ENCODE assay signal across 25 cellular contexts in genomic region chr6:89120371-89120770, GRCh38. TPM values are rescaled to one million over a fixed set of nuclear protein-coding genes. Genes with fewer than 3 reads are reported as not detected.
DNase-seq lines count a peak whose midpoint lies in the region; ATAC-seq, FAIRE-seq and TF ChIP-seq lines count a peak whose summit lies in the region.
"Had no signal": no experiment of that assay in that cellular context is flagged by ENCODE, and none has a peak within 500 bp of the region (broad histone marks: within the 10 kb centered on the region; RNA-seq: fewer than 3 reads in every experiment).

No MANE protein-coding gene starts in this region.

- TF ChIP-seq CTCF in fibroblast of the aortic adventitia (IDR thresholded peaks at IDR 0.05; ENCODE audit: insufficient read depth, low read length) = no peak
- no peak for TF ChIP-seq CTCF in CD4-positive, alpha-beta T cell (IDR thresholded peaks at IDR 0.05)

- H3K27ac ChIP-seq in CD4-positive, alpha-beta T cell (ENCODE audit: low read depth, low read length) = no peak overlapping the region
- H3K27ac ChIP-seq: heart right ventricle, right lobe of liver, suprapubic skin, vagina had no signal

- POLR2A ChIA-PET in CD4-positive, alpha-beta T cell (lab: Charles Lee) = no interaction called here

- CTCF ChIA-PET in CD4-positive, alpha-beta T cell (lab: Charles Lee) = no interaction called here

- peaks cover 7% of the 10 kb centered on the region for H3K36me3 Mint-ChIP-seq in CD4-positive, alpha-beta T cell (ENCODE audit: low read depth)
- H3K36me3 Mint-ChIP-seq: activated naive CD4-positive, alpha-beta T cell treated with anti-CD3 and anti-CD28 coated beads, Interleukin-2, amount 50 U/mL, for 72 hours; CD4-positive, alpha-beta memory T cell had no signal

- no peaks in the 10 kb centered on the region for H3K9me3 ChIP-seq in CD4-positive, alpha-beta T cell (ENCODE audit: control insufficient read depth, low read length)
- H3K9me3 ChIP-seq: body of pancreas, heart right ventricle, right lobe of liver, suprapubic skin, vagina had no signal

- H3K4me1 Mint-ChIP-seq in CD4-positive, alpha-beta T cell (ENCODE audit: low read depth) = peaks cover 8% of the 10 kb centered on the region

- H3K27me3 ChIP-seq in CD4-positive, alpha-beta T cell (ENCODE audit: control insufficient read depth, insufficient read depth, low read length) = peaks cover 4% of the 10 kb centered on the region
- H3K27me3 ChIP-seq: body of pancreas, heart right ventricle, right lobe of liver, suprapubic skin, vagina had no signal

- TF ChIP-seq POLR2A in GM12891 (IDR thresholded peaks at IDR 0.05; ENCODE audit: low read depth, low read length) = no peak

- H3K27ac Mint-ChIP-seq in CD4-positive, alpha-beta T cell = no peak overlapping the region
- H3K27ac Mint-ChIP-seq: activated naive CD4-positive, alpha-beta T cell treated with anti-CD3 and anti-CD28 coated beads, Interleukin-2, amount 50 U/mL, for 72 hours; immature natural killer cell; naive B cell had no signal

- ATAC-seq in CD4-positive, alpha-beta T cell (ENCODE audit: poor library complexity) = no peak
- ATAC-seq: activated naive CD4-positive, alpha-beta T cell treated with anti-CD3 and anti-CD28 coated beads, Interleukin-2, amount 50 U/mL, for 72 hours; body of pancreas; heart right ventricle had no signal

- H3K27me3 Mint-ChIP-seq in CD4-positive, alpha-beta T cell = peaks cover 15% of the 10 kb centered on the region
- H3K27me3 Mint-ChIP-seq: CD4-positive, alpha-beta memory T cell had no signal

- intact Hi-C loops in CD4-positive, alpha-beta T cell (cut with DNase I, micrococcal nuclease) = loop anchor here in 1 of 2 experiments (5.0 kb wide), 1 partner anchor 122 kb away; no protein-coding TSS in a partner anchor

- DNase-seq in EH (ENCODE audit: low read depth) (peak; percentile 21), M059J (ENCODE audit: low read depth) (peak; percentile 55), fibroblast of the aortic adventitia (ENCODE audit: low read depth) (peak; percentile 11), mucosa of gallbladder (ENCODE audit: low spot score) (peak; percentile 47), NCI-H2107 (lab: John Stamatoyannopoulos, UW) (no peak), GM12891 (ENCODE audit: insufficient read length, low spot score) (no peak), cerebellum (ENCODE audit: low spot score) (no peak)
- DNase-seq in CD4-positive, alpha-beta T cell = no peak
- DNase-seq: activated CD4-positive, alpha-beta T cell treated with anti-CD3 and anti-CD28 coated beads for 1 hour; CD4-positive, alpha-beta memory T cell; DMS79 treated with DMSO at 0.1 percent for 48 hours; effector memory CD4-positive, alpha-beta T cell; H7; heart right ventricle; immature natural killer cell; naive B cell; NCI-H1436 treated with DMSO at 0.1 percent for 48 hours; NCI-H2171; NCI-H69; Right ventricle myocardium superior had no signal

- H3K9me3 Mint-ChIP-seq in CD4-positive, alpha-beta T cell = no peaks in the 10 kb centered on the region
- H3K9me3 Mint-ChIP-seq: activated naive CD4-positive, alpha-beta T cell treated with anti-CD3 and anti-CD28 coated beads, Interleukin-2, amount 50 U/mL, for 72 hours; CD4-positive, alpha-beta memory T cell; immature natural killer cell had no signal

- H3K4me3 Mint-ChIP-seq in CD4-positive, alpha-beta T cell = no peak overlapping the region

- FAIRE-seq in GM12891 (lab: Jason Lieb, UNC) = no peak

- no peak overlapping the region for H3K4me3 ChIP-seq in fibroblast of the aortic adventitia (ENCODE audit: low read depth, low read length)
- H3K4me3 ChIP-seq: body of pancreas, heart right ventricle, right lobe of liver, suprapubic skin, vagina had no signal

TF ChIP-seq in GM12891, 5 proteins besides CTCF, POLR2A, EP300 and RAD21:
- TF ChIP-seq SPI1 (IDR thresholded peaks at IDR 0.05; ENCODE audit: low read depth, low read length) (no peak), POU2F2 (IDR thresholded peaks at IDR 0.05; ENCODE audit: low read depth, low read length) (no peak), PAX5 (IDR thresholded peaks at IDR 0.05; ENCODE audit: insufficient read depth, low read length, severe bottlenecking) (no peak), TAF1 (IDR thresholded peaks at IDR 0.05; ENCODE audit: low read depth, low read length) (no peak), POLR2AphosphoS5 (IDR thresholded peaks at IDR 0.05; ENCODE audit: low read depth, low read length) (no peak)

RNA-seq across cellular contexts. Expression of gene SRSF12, which starts 2.5 kb away (rescaled TPM):
- total RNA-seq in M059J (2014; rRNA removed; shearing (Covaris generic)) = not detected in 2 replicates
- total RNA-seq in fibroblast of the aortic adventitia (ENCODE audit: low replicate concordance) = 0.09 and 0.33 TPM in 2 replicates
- 2.2 TPM for total RNA-seq in mucosa of gallbladder
- not detected for total RNA-seq in CD4-positive, alpha-beta T cell
- polyA plus RNA-seq in GM12891 (2012; ENCODE audit: low read depth, missing spikeins) = 0.30 TPM
- 38.0 TPM for total RNA-seq in cerebellum
- total RNA-seq: CD4-positive, alpha-beta memory T cell; Right ventricle myocardium superior had no signal

RNA-seq across cellular contexts. Expression of gene PM20D2, which starts 25.5 kb away (rescaled TPM):
- total RNA-seq in M059J (2014; rRNA removed; shearing (Covaris generic)) = 6.1 and 12.4 TPM in 2 replicates
- total RNA-seq in fibroblast of the aortic adventitia (ENCODE audit: low replicate concordance) = 2.6 and 5.2 TPM in 2 replicates
- 17.3 TPM for total RNA-seq in mucosa of gallbladder
- 1 to 10 TPM; 5.2 to 5.3 TPM for total RNA-seq in CD4-positive, alpha-beta T cell
- polyA plus RNA-seq in GM12891 (2012; ENCODE audit: low read depth, missing spikeins) = 4.0 TPM
- total RNA-seq in cerebellum = 22.3 TPM

RNA-seq across cellular contexts. Expression of gene PNRC1, which starts 39.8 kb away (rescaled TPM):
- total RNA-seq in M059J (2014; rRNA removed; shearing (Covaris generic)) = 20.3 and 31.1 TPM in 2 replicates
- total RNA-seq in fibroblast of the aortic adventitia (ENCODE audit: low replicate concordance) (92.3 and 138 TPM in 2 replicates), mucosa of gallbladder (244 TPM), cerebellum (75.8 TPM)
- total RNA-seq in CD4-positive, alpha-beta T cell = 1,000 to 10,000 TPM in 1 of 2 experiments, 100 to 1,000 TPM in 1; 974 to 1,023 TPM
- 42.8 TPM for polyA plus RNA-seq in GM12891 (2012; ENCODE audit: low read depth, missing spikeins)

Comparison
In these comparisons a context has a peak if more than half of its experiments do, and no peak if none do; other contexts are left out.
1. DNase-seq: peak in EH (single experiment), M059J (single experiment), fibroblast of the aortic adventitia (single experiment) and mucosa of gallbladder (single experiment); none in CD4-positive, alpha-beta T cell (0 of 10), NCI-H2107 (single experiment), GM12891 (single experiment) and cerebellum (single experiment).
2. RNA of gene SRSF12, which starts 2.5 kb away (total RNA-seq): 38.0 TPM in cerebellum (single experiment); 2.2 TPM in mucosa of gallbladder (single experiment), 0.09 to 0.33 TPM in fibroblast of the aortic adventitia, not detected in M059J and not detected in CD4-positive, alpha-beta T cell; every median in the first group is over 10 times any median in the second.